7 cellular contexts compared by ENCODE assay signal in genomic region chr7:5629941-5630340, GRCh38. TPM values are rescaled to one million over a fixed set of nuclear protein-coding genes. Genes with fewer than 3 reads are reported as not detected.
DNase-seq lines count a peak whose midpoint lies in the region; ATAC-seq, FAIRE-seq and TF ChIP-seq lines count a peak whose summit lies in the region.

No MANE protein-coding gene starts in this region.

- H3K9me3 Mint-ChIP-seq in glutamatergic neuron (ENCODE audit: unreplicated experiment) = peaks cover 13% of the 10 kb centered on the region

- H3K27ac Mint-ChIP-seq in glutamatergic neuron (ENCODE audit: unreplicated experiment) = peak overlapping the region; percentile 95

- no peak overlapping the region for H3K4me3 Mint-ChIP-seq in glutamatergic neuron (ENCODE audit: unreplicated experiment)

- peaks cover 4% of the 10 kb centered on the region for H3K27me3 Mint-ChIP-seq in glutamatergic neuron (ENCODE audit: unreplicated experiment)

- peak; percentile 77 for ATAC-seq in stimulated activated naive CD8-positive, alpha-beta T cell treated with anti-CD3 and anti-CD28 coated beads, Interleukin-15, Interleukin-2, amounts not matched to agents 100 U/mL and 50 U/mL, for 24 hours
- ATAC-seq in GM21390 (IDR thresholded peaks at IDR 0.05; ENCODE audit: unreplicated experiment) = no peak

- H3K36me3 Mint-ChIP-seq in glutamatergic neuron (ENCODE audit: unreplicated experiment) = no peaks in the 10 kb centered on the region

- peaks cover 40% of the 10 kb centered on the region for H3K4me1 Mint-ChIP-seq in glutamatergic neuron (ENCODE audit: low read depth, unreplicated experiment)

- TF ChIP-seq CTCF in glutamatergic neuron (IDR thresholded peaks at IDR 0.05; ENCODE audit: partially characterized antibody, unreplicated experiment) (no peak), D721Med (IDR thresholded peaks at IDR 0.05; ENCODE audit: insufficient read depth, missing control alignments) (no peak)

- no peak for FAIRE-seq in D721Med (lab: Jason Lieb, UNC)

- DNase-seq in MV-4-11 (lab: John Stamatoyannopoulos, UW) (peak; percentile 38), activated T-cell treated with anti-CD3 and anti-CD28 coated beads for 48 hours (ENCODE audit: low read depth) (peak; percentile 40), glutamatergic neuron (no peak), mucosa of gallbladder (ENCODE audit: low spot score) (no peak), D721Med (ENCODE audit: insufficient read length, low spot score) (no peak)
- DNase-seq in stimulated activated naive CD8-positive, alpha-beta T cell treated with anti-CD3 and anti-CD28 coated beads, Interleukin-15, Interleukin-2, amounts not matched to agents 100 U/mL and 50 U/mL, for 24 hours = peak; percentile 52

RNA-seq across cellular contexts. Expression of gene FSCN1, which starts 37.3 kb away (rescaled TPM):
- total RNA-seq in glutamatergic neuron (ENCODE audit: unreplicated experiment) (749 TPM), mucosa of gallbladder (38.6 TPM)

Comparison
In these comparisons a context has a peak if more than half of its experiments do, and no peak if none do; other contexts are left out.
1. DNase-seq: peak in MV-4-11 (single experiment), activated T-cell treated with anti-CD3 and anti-CD28 coated beads for 48 hours (single experiment) and stimulated activated naive CD8-positive, alpha-beta T cell treated with anti-CD3 and anti-CD28 coated beads, Interleukin-15, Interleukin-2, amounts not matched to agents 100 U/mL and 50 U/mL, for 24 hours (single experiment); none in glutamatergic neuron (single experiment), mucosa of gallbladder (single experiment) and D721Med (single experiment).
2. RNA of gene FSCN1, which starts 37.3 kb away (total RNA-seq): 749 TPM in glutamatergic neuron (single experiment); 38.6 TPM in mucosa of gallbladder (single experiment); every median in the first group is over 10 times any median in the second.